ENCODE assay signal across 16 cellular contexts in the genomic region with DNA sequence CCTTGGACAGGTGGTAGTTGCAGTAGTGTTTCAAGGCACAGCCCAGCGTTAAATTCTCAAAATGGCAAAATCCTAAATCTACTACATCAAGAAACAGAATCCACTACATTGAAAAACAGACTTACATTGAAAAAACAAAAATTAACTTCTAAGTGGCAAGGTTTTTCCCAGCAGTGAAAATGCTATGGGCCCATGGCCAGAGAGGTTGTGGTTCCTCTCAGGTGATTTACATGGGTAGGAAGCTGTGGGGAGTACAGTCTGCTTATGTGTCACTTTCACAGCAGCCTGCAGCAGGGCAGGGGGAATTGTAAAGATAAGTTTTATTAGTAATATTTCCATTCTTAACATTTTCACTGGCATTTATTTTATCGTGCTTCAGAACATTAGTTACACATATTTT. TPM values are rescaled to one million over a fixed set of nuclear protein-coding genes. Genes with fewer than 3 reads are reported as not detected.
A peak's percentile ranks its signal among the peaks of the same experiment; 100 is the strongest.
DNase-seq lines count a peak whose midpoint lies in the region; ATAC-seq and TF ChIP-seq lines count a peak whose summit lies in the region.
"Had no signal": no experiment of that assay in that cellular context is flagged by ENCODE, and none has a peak within 500 bp of the region (broad histone marks: within the 10 kb centered on the region; RNA-seq: fewer than 3 reads in every experiment).

No MANE protein-coding gene starts in this region.

- H3K27ac ChIP-seq in uterus (no peak overlapping the region), colonic mucosa (no peak overlapping the region)
- H3K27ac ChIP-seq: A549, dorsolateral prefrontal cortex, foreskin keratinocyte, PC-9 had no signal

- no peak for TF ChIP-seq POLR2A in uterus (IDR thresholded peaks at IDR 0.05)

- CTCF ChIA-PET in GM10248 (lab: Yijun Ruan, JAX): interaction anchor here (1.3 to 1.6 kb wide), 2 partner anchors 25 to 54 kb away, joined by 3 to 5 read pairs; partner anchors contain the start of gene TTC14

- H3K27me3 ChIP-seq in uterus (no peaks in the 10 kb centered on the region), colonic mucosa (no peaks in the 10 kb centered on the region)
- H3K27me3 ChIP-seq: dorsolateral prefrontal cortex, foreskin keratinocyte had no signal

- DNase-seq in GM10248 (ENCODE audit: extremely low spot score) (peak; percentile 48), SHP77 treated with DMSO at 0.1 percent for 48 hours (lab: John Stamatoyannopoulos, UW) (no peak), uterus (no peak), colonic mucosa (no peak)
- no peak for DNase-seq in activated CD8-positive, alpha-beta memory T cell treated with anti-CD3 and anti-CD28 coated beads, Interleukin-2, amount 50 U/mL, for 4 hours
- DNase-seq: amniotic stem cell, DMS 273 treated with DMSO at 0.1 percent for 48 hours, dorsolateral prefrontal cortex, foreskin keratinocyte, NCI-H1930, PC-9 had no signal

- H3K9me3 ChIP-seq in uterus (no peaks in the 10 kb centered on the region), colonic mucosa (no peaks in the 10 kb centered on the region)
- H3K9me3 ChIP-seq: A549 had no signal

- no peak overlapping the region for H3K4me3 ChIP-seq in uterus
- H3K4me3 ChIP-seq in colonic mucosa: no peak overlapping the region
- H3K4me3 ChIP-seq: A549, dorsolateral prefrontal cortex, PC-9 had no signal

- POLR2A ChIA-PET in GM10248 (lab: Yijun Ruan, JAX): no interaction called here

- TF ChIP-seq CTCF in GM10248 (IDR thresholded peaks at IDR 0.05; ENCODE audit: control extremely low read depth, extremely low read depth, low read depth, missing control alignments): no peak
- TF ChIP-seq CTCF in uterus (IDR thresholded peaks at IDR 0.05): no peak
- TF ChIP-seq CTCF in colonic mucosa (IDR thresholded peaks at IDR 0.05): no peak

- ATAC-seq in GM19043 (IDR thresholded peaks at IDR 0.05; ENCODE audit: low read depth, unreplicated experiment) (peak; percentile 92), GM21737 (IDR thresholded peaks at IDR 0.05; ENCODE audit: unreplicated experiment) (peak; percentile 90), HG03108 (IDR thresholded peaks at IDR 0.05; ENCODE audit: unreplicated experiment) (peak; percentile 96)
- ATAC-seq: A549, foreskin keratinocyte had no signal

- H3K36me3 ChIP-seq in uterus (no peaks in the 10 kb centered on the region), colonic mucosa (no peaks in the 10 kb centered on the region)

- intact Hi-C loops in uterus (cut with DNase I; ENCODE audit: low total_unique reads) (no loop called here), colonic mucosa (cut with DNase I) (no loop called here)

- H3K4me1 ChIP-seq in uterus (no peaks in the 10 kb centered on the region), colonic mucosa (no peaks in the 10 kb centered on the region)
- H3K4me1 ChIP-seq: A549 had no signal

- no peak overlapping the region for H3K9ac ChIP-seq in colonic mucosa (ENCODE audit: low read depth in 2 of 2, low read length in 2 of 2)

RNA-seq across cellular contexts. Expression of gene TTC14, which starts 24.9 kb away (rescaled TPM):
- total RNA-seq in uterus (10 to 100 TPM; 29.7 to 90.1 (median 54.0) TPM), colonic mucosa (10 to 100 TPM; 20.7 to 26.0 TPM)

RNA-seq across cellular contexts. Expression of gene CCDC39, which starts 52.4 kb away (rescaled TPM):
- total RNA-seq in uterus (1 to 10 TPM in 1 of 4 donors, not detected in 3; 1.5 TPM), colonic mucosa (not detected)
- total RNA-seq: foreskin keratinocyte; T-helper 2 cell treated with Interferon-gamma antibody and Interleukin-4, amounts not matched to agents 100 ng/mL and 5 ng/mL, for 36 hours had no signal
